Comparison of ENCODE assay signal across 8 cellular contexts in the genomic region with DNA sequence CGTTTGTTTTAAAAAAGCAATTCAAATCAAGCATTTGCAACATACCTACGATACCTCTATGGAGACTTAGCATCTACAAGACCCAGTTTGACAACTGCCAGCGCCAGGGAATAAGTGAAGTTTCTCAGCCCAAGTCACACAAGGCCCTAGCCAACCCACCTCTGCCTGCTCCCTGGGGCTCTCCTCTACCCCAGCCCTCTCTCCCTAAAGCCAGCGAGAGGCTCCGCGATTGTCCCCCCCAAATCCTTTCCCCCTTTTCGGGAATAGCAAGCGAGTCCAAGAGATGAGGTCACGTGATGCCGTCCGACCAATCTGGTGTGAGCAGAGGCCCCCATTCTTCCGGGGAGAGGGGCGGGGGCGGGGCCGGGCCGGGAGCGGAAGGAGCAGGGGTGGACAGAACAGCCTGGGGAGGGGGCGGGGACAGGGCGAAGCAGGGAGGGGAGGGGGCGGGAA.
DNase-seq lines count a peak whose midpoint lies in the region; ATAC-seq lines count a peak whose summit lies in the region.

No MANE protein-coding gene starts in this region.

- DNase-seq in NOMO-1 treated with dmso at 0.1 percent for 144 hours (lab: John Stamatoyannopoulos, UW; ENCODE audit: unreplicated experiment) (peak; percentile 15), fibroblast of gingiva (ENCODE audit: low read depth) (peak; percentile 51), myocyte (ENCODE audit: low read depth) (peak; percentile 20)
- peak; percentile 87 to 89 for DNase-seq in activated T-cell treated with anti-CD3 and anti-CD28 coated beads, Interleukin-2, amount 50 U/mL, for 48 hours
- peak; percentile 75 to 77 for DNase-seq in stimulated activated CD8-positive, alpha-beta memory T cell treated with anti-CD3 and anti-CD28 coated beads, Interleukin-7, amount 100 ng/mL, for 1 hour (ENCODE audit: low read depth in 2 of 2)

- no peaks in the 10 kb centered on the region for H3K27me3 ChIP-seq in BLaER1 treated with 17β-estradiol and CSF1 and Interleukin-3, amounts not matched to agents 10 nM and 100 nM

- no peaks in the 10 kb centered on the region for H3K36me3 ChIP-seq in BLaER1 treated with 17β-estradiol and CSF1 and Interleukin-3, amounts not matched to agents 10 nM and 100 nM

- peak overlapping the region; percentile 66 to 87 (median 76) for H3K4me2 ChIP-seq in BLaER1 treated with 17β-estradiol and CSF1 and Interleukin-3, amounts not matched to agents 10 nM and 100 nM

- ATAC-seq in GM19395 (IDR thresholded peaks at IDR 0.05; ENCODE audit: unreplicated experiment) (peak; percentile 84), HG03558 (IDR thresholded peaks at IDR 0.05; ENCODE audit: extremely low read depth, unreplicated experiment) (peak; percentile 61)

- H3K4me1 ChIP-seq in BLaER1 treated with 17β-estradiol and CSF1 and Interleukin-3, amounts not matched to agents 10 nM and 100 nM: peaks cover 6 to 17% (median 13%) of the 10 kb centered on the region in 10 experiments; a peak in 17 of 20 replicates

- no peaks in the 10 kb centered on the region for H3K9me3 ChIP-seq in BLaER1 treated with 17β-estradiol and CSF1 and Interleukin-3, amounts not matched to agents 10 nM and 100 nM (replicated peaks in 1 of 11)

- peak overlapping the region in 10 of 11 experiments; percentile 50 to 73 (median 66); a peak in 20 of 22 replicates for H3K27ac ChIP-seq in BLaER1 treated with 17β-estradiol and CSF1 and Interleukin-3, amounts not matched to agents 10 nM and 100 nM

- no peaks in the 10 kb centered on the region for H4K20me1 ChIP-seq in BLaER1 treated with 17β-estradiol and CSF1 and Interleukin-3, amounts not matched to agents 10 nM and 100 nM

- peak overlapping the region in 10 of 11 experiments; percentile 39 to 76 (median 71); a peak in 20 of 22 replicates for H3K9ac ChIP-seq in BLaER1 treated with 17β-estradiol and CSF1 and Interleukin-3, amounts not matched to agents 10 nM and 100 nM

- H3K4me3 ChIP-seq in BLaER1 treated with 17β-estradiol and CSF1 and Interleukin-3, amounts not matched to agents 10 nM and 100 nM: peak overlapping the region; percentile 59 to 76 (median 66)

Comparison
In these comparisons a context has a peak if more than half of its experiments do, and no peak if none do; other contexts are left out.
1. Peak in every context shown above with its lines: DNase-seq, ATAC-seq, H3K4me3 ChIP-seq and H3K27ac ChIP-seq.
2. DNase-seq: peak in every context shown above with its lines; median percentile 88 in activated T-cell treated with anti-CD3 and anti-CD28 coated beads, Interleukin-2, amount 50 U/mL, for 48 hours; 76 in stimulated activated CD8-positive, alpha-beta memory T cell treated with anti-CD3 and anti-CD28 coated beads, Interleukin-7, amount 100 ng/mL, for 1 hour; 51 in fibroblast of gingiva; 20 in myocyte; 15 in NOMO-1 treated with dmso at 0.1 percent for 144 hours.